9 cellular contexts compared by ENCODE assay signal in the genomic region with DNA sequence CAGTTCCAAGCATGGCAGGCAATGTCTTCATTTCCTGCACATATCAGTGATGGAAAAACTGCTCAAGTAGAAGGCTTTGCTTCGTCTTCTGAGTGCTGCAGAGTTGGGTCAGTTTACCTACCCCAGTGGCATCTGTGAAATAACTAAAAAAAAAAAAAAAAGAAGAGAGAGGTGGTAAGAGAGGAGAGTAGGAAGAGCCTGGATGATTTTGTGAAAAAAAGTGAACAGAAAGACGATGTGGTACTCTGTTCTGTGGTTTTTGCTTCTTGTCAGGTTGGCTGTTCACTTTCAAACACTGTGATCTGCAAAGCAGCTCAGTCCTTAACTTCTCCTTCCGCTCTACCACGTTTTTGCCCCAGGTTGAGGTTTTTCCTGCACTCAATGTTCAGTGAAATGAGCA. TPM values are rescaled to one million over a fixed set of nuclear protein-coding genes. Genes with fewer than 3 reads are reported as not detected.
DNase-seq lines count a peak whose midpoint lies in the region; ATAC-seq, FAIRE-seq and TF ChIP-seq lines count a peak whose summit lies in the region.
"Had no signal": no experiment of that assay in that cellular context is flagged by ENCODE, and none has a peak within 500 bp of the region (broad histone marks: within the 10 kb centered on the region; RNA-seq: fewer than 3 reads in every experiment).

A gene with protein sequence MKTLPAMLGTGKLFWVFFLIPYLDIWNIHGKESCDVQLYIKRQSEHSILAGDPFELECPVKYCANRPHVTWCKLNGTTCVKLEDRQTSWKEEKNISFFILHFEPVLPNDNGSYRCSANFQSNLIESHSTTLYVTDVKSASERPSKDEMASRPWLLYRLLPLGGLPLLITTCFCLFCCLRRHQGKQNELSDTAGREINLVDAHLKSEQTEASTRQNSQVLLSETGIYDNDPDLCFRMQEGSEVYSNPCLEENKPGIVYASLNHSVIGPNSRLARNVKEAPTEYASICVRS (minus strand): TSS at position 145 of the 400 bp plus-strand sequence. CDS start 114 bp downstream, at position 31.

- FAIRE-seq in endothelial cell of umbilical vein (lab: Jason Lieb, UNC): no peak

- peak within 1 kb of the TSS; percentile 10 for H3K4me2 ChIP-seq in endothelial cell of umbilical vein (ENCODE audit: insufficient read depth, low read length)

- no peaks in the 10 kb centered on the region for H3K9me1 ChIP-seq in endothelial cell of umbilical vein (replicated peaks; ENCODE audit: control insufficient read depth, extremely low read depth, insufficient read depth, low read length)

- no peak within 1 kb of the TSS for H3K9ac ChIP-seq in endothelial cell of umbilical vein (replicated peaks; ENCODE audit: extremely low read depth, insufficient read depth, low read length)

- no peaks in the 10 kb centered on the region for H3K79me2 ChIP-seq in endothelial cell of umbilical vein (ENCODE audit: control insufficient read depth, insufficient read depth, low read length)

- H3K27me3 ChIP-seq in endothelial cell of umbilical vein (ENCODE audit: control insufficient read depth in 2 of 2, insufficient read depth in 2 of 2, low read length in 2 of 2): no peaks in the 10 kb centered on the region
- no peaks in the 10 kb centered on the region for H3K27me3 ChIP-seq in SJCRH30
- H3K27me3 ChIP-seq in left ventricle myocardium inferior (ENCODE audit: low read depth): no peaks in the 10 kb centered on the region

- H3K4me3 ChIP-seq in endothelial cell of umbilical vein (replicated peaks in 1 of 3; ENCODE audit: insufficient read depth in 1 of 3, low read depth in 1 of 3, low read length in 3 of 3) (no peak within 1 kb of the TSS), SJCRH30 (no peak within 1 kb of the TSS), left ventricle myocardium inferior (no peak within 1 kb of the TSS)

- peak within 1 kb of the TSS; percentile 64 for H3K27ac ChIP-seq in endothelial cell of umbilical vein (ENCODE audit: insufficient read depth, low read depth, low read length)
- H3K27ac ChIP-seq in SJCRH30: no peak within 1 kb of the TSS
- no peak within 1 kb of the TSS for H3K27ac ChIP-seq in left ventricle myocardium inferior (replicated peaks)
- H3K27ac ChIP-seq: epithelial cell of prostate had no signal

- BruUV-seq in endothelial cell of umbilical vein (replicated peaks; lab: Mats Ljungman, UMichigan): no TSS peak

- ATAC-seq in GM18517 (IDR thresholded peaks at IDR 0.05; ENCODE audit: unreplicated experiment): peak; percentile 74
- peak; percentile 67 for ATAC-seq in GM21423 (IDR thresholded peaks at IDR 0.05; ENCODE audit: unreplicated experiment)
- peak; percentile 45 for ATAC-seq in HG03520 (IDR thresholded peaks at IDR 0.05; ENCODE audit: unreplicated experiment)

- peaks cover 18% of the 10 kb centered on the region for H3K4me1 ChIP-seq in endothelial cell of umbilical vein (ENCODE audit: control insufficient read depth, extremely low read depth, insufficient read depth, low read length)
- no peaks in the 10 kb centered on the region for H3K4me1 ChIP-seq in SJCRH30
- no peaks in the 10 kb centered on the region for H3K4me1 ChIP-seq in left ventricle myocardium inferior

- TF ChIP-seq CTCF in endothelial cell of umbilical vein (IDR thresholded peaks at IDR 0.05; ENCODE audit: extremely low read depth in 1 of 2, insufficient read depth in 1 of 2, low read depth in 1 of 2, low read length in 2 of 2) (no peak), left ventricle myocardium inferior (IDR thresholded peaks at IDR 0.05; ENCODE audit: borderline replicate concordance) (no peak)

- CTCF ChIA-PET in endothelial cell of umbilical vein (lab: Charles Lee): interaction anchor here (1.4 kb wide), 1 partner anchor 8 kb away, joined by 3 read pairs; no protein-coding TSS in a partner anchor

- H3K36me3 ChIP-seq in endothelial cell of umbilical vein (ENCODE audit: control insufficient read depth in 2 of 2, extremely low read depth in 1 of 2, insufficient read depth in 2 of 2, low read length in 2 of 2) (no peaks in the 10 kb centered on the region), SJCRH30 (no peaks in the 10 kb centered on the region), left ventricle myocardium inferior (no peaks in the 10 kb centered on the region)

- no peak for DNase-seq in endothelial cell of umbilical vein (ENCODE audit: low read depth, low spot score)
- no peak for DNase-seq in SJCRH30
- DNase-seq in left ventricle myocardium inferior: no peak
- no peak for DNase-seq in SHP77 (lab: John Stamatoyannopoulos, UW)
- DNase-seq in kidney glomerular epithelial cell (lab: John Stamatoyannopoulos, UW): no peak

- H4K20me1 ChIP-seq in endothelial cell of umbilical vein (replicated peaks; ENCODE audit: control insufficient read depth, extremely low read depth, insufficient read depth, low read length): no peaks in the 10 kb centered on the region

- intact Hi-C loops in endothelial cell of umbilical vein (cut with micrococcal nuclease): no loop called here
- intact Hi-C loops in left ventricle myocardium inferior (cut with micrococcal nuclease): no loop called here

- H3K9me3 ChIP-seq in endothelial cell of umbilical vein (replicated peaks; ENCODE audit: control insufficient read depth, insufficient read depth, low read length): no peaks in the 10 kb centered on the region
- 0 out of 2 replicates have a peak, but pooled peaks cover 3% of the 10 kb centered on the region for H3K9me3 ChIP-seq in SJCRH30 (replicated peaks)
- H3K9me3 ChIP-seq in left ventricle myocardium inferior (replicated peaks): peaks cover 2% of the 10 kb centered on the region

- no peak within 1 kb of the TSS for H2AFZ ChIP-seq in endothelial cell of umbilical vein (ENCODE audit: low read depth, low read length)

- TF ChIP-seq POLR2A in endothelial cell of umbilical vein (IDR thresholded peaks at IDR 0.05; ENCODE audit: low read depth, low read length): no peak

- POLR2A ChIA-PET in endothelial cell of umbilical vein (lab: Charles Lee): no interaction called here

- dilution Hi-C loops in endothelial cell of umbilical vein (cut with MboI; ENCODE audit: extremely low pct_ligation_motif_present, low sequenced_read_pairs): no loop called here

TF ChIP-seq in endothelial cell of umbilical vein, 7 proteins besides CTCF, POLR2A, EP300 and RAD21:
- TF ChIP-seq GATA2 (IDR thresholded peaks at IDR 0.05; ENCODE audit: insufficient read depth, insufficient read length, low read depth, low read length): no peak
- TF ChIP-seq EZH2 (IDR thresholded peaks at IDR 0.05; ENCODE audit: borderline replicate concordance, low read depth, low read length, severe bottlenecking): no peak
- TF ChIP-seq JUN (IDR thresholded peaks at IDR 0.05; ENCODE audit: borderline replicate concordance, insufficient read depth, insufficient read length, low read depth): no peak
- no peak for TF ChIP-seq MAX (IDR thresholded peaks at IDR 0.05; ENCODE audit: insufficient read depth, insufficient read length)
- no peak for TF ChIP-seq MYC (IDR thresholded peaks at IDR 0.05; ENCODE audit: low read depth, low read length)
- TF ChIP-seq POLR2AphosphoS5 (IDR thresholded peaks at IDR 0.05; ENCODE audit: insufficient read depth, low read depth, low read length): no peak
- TF ChIP-seq FOS (IDR thresholded peaks at IDR 0.05; ENCODE audit: borderline replicate concordance, insufficient read depth, low read length): no peak

RNA-seq across cellular contexts. Expression of the gene that starts here (rescaled TPM):
- not detected in 2 replicates for total RNA-seq in endothelial cell of umbilical vein
- polyA plus RNA-seq in endothelial cell of umbilical vein: not detected in 2 replicates
- not detected in 2 replicates for polyA plus RNA-seq in endothelial cell of umbilical vein (2011; cell fraction: cytosol; rRNA removed)
- not detected in 2 replicates for polyA plus RNA-seq in endothelial cell of umbilical vein (2011; cell fraction: nucleus; rRNA removed)
- polyA plus RNA-seq in endothelial cell of umbilical vein (2012): not detected in 2 replicates
- polyA minus RNA-seq in endothelial cell of umbilical vein: not detected in 2 replicates
- not detected for polyA minus RNA-seq in endothelial cell of umbilical vein (2011; cell fraction: cytosol; rRNA and poly(A)+ RNA removed)
- polyA minus RNA-seq in endothelial cell of umbilical vein (2011; cell fraction: nucleus; rRNA and poly(A)+ RNA removed): not detected in 2 replicates
- total RNA-seq in SJCRH30 (2014; rRNA removed; shearing (Covaris generic)): not detected in 2 replicates
- total RNA-seq in left ventricle myocardium inferior: not detected
